Comparison of ENCODE assay signal across 8 cellular contexts in genomic region chr19:10517760-10518443, GRCh38. TPM values are rescaled to one million over a fixed set of nuclear protein-coding genes. Genes with fewer than 3 reads are reported as not detected.
DNase-seq lines count a peak whose midpoint lies in the region; ATAC-seq and TF ChIP-seq lines count a peak whose summit lies in the region.

No MANE protein-coding gene starts in this region.

- H3K9me3 ChIP-seq in iPS DF 6.9 (ENCODE audit: control insufficient read depth, insufficient read depth, low read length) (no peaks in the 10 kb centered on the region), spleen (no peaks in the 10 kb centered on the region), ovary (no peaks in the 10 kb centered on the region)

- H3K4me3 ChIP-seq in iPS DF 6.9 (ENCODE audit: low read length) (peak overlapping the region; percentile 65; the same call in 1 of the 2 replicates), spleen (peak overlapping the region; percentile 25 to 71 (median 48)), ovary (no peak overlapping the region)

- TF ChIP-seq POLR2A in spleen (IDR thresholded peaks at IDR 0.05) = no peak
- TF ChIP-seq POLR2A in ovary (IDR thresholded peaks at IDR 0.05) = no peak

- TF ChIP-seq CTCF in spleen (IDR thresholded peaks at IDR 0.05 in 8 of 11, conservative IDR thresholded peaks at IDR 0.05 in 3 of 11) (no peak), ovary (IDR thresholded peaks at IDR 0.05) (no peak)

- no peak for ATAC-seq in activated naive CD8-positive, alpha-beta T cell treated with anti-CD3 and anti-CD28 coated beads, Interleukin-2, amount 50 U/mL, for 24 hours

- H3K4me1 ChIP-seq in iPS DF 6.9 (ENCODE audit: control insufficient read depth, insufficient read depth, low read length) (peaks cover 3% of the 10 kb centered on the region), spleen (peaks cover 20 to 60% (median 39%) of the 10 kb centered on the region in 6 donors), ovary (ENCODE audit: insufficient read depth) (peaks cover 3% of the 10 kb centered on the region)

- H3K27me3 ChIP-seq in iPS DF 6.9 (ENCODE audit: control insufficient read depth, insufficient read depth, low read length) = peaks cover 29% of the 10 kb centered on the region
- H3K27me3 ChIP-seq in spleen (replicated peaks in 1 of 7) = peaks cover 6 to 84% (median 65%) of the 10 kb centered on the region in 7 donors
- peaks cover 4% of the 10 kb centered on the region for H3K27me3 ChIP-seq in ovary

- H3K27ac Mint-ChIP-seq in activated naive CD8-positive, alpha-beta T cell treated with anti-CD3 and anti-CD28 coated beads, Interleukin-2, amount 50 U/mL, for 24 hours = no peak overlapping the region

- no peak for TF ChIP-seq EP300 in ovary (IDR thresholded peaks at IDR 0.05)

- no peaks in the 10 kb centered on the region for H3K9me3 Mint-ChIP-seq in activated naive CD8-positive, alpha-beta T cell treated with anti-CD3 and anti-CD28 coated beads, Interleukin-2, amount 50 U/mL, for 24 hours

- no CpG with 5 or more reads among the region's 27 CpGs for WGBS in iPS DF 6.9 (ENCODE audit: insufficient coverage, insufficient read length)
- 2 to 4% (median 3%) methylated on average over 26 to 27 of the region's 27 CpGs for WGBS in spleen, 5 donors
- WGBS in ovary, 3 donors = 0 to 1% (median 1%) methylated on average over 26 to 27 of the region's 27 CpGs

- peaks cover 55% of the 10 kb centered on the region for H3K27me3 Mint-ChIP-seq in activated naive CD8-positive, alpha-beta T cell treated with anti-CD3 and anti-CD28 coated beads, Interleukin-2, amount 50 U/mL, for 24 hours

- no peak overlapping the region for H3K27ac ChIP-seq in iPS DF 6.9 (ENCODE audit: low read length)
- peak overlapping the region in 7 of 8 donors; percentile 60 to 88 (median 76) for H3K27ac ChIP-seq in spleen
- no peak overlapping the region for H3K27ac ChIP-seq in ovary

- DNase-seq in Daoy (ENCODE audit: low read depth) (peak; percentile 58), MV-4-11 (lab: John Stamatoyannopoulos, UW) (peak; percentile 28), iPS DF 6.9 (ENCODE audit: low read depth, low spot score) (no peak), spleen (no peak), GDM1 (lab: John Stamatoyannopoulos, UW) (no peak), COLO829 (ENCODE audit: low spot score) (no peak), ovary (no peak)
- no peak for DNase-seq in activated naive CD8-positive, alpha-beta T cell treated with anti-CD3 and anti-CD28 coated beads, Interleukin-2, amount 50 U/mL, for 24 hours

- peaks cover 29% of the 10 kb centered on the region for H3K4me1 Mint-ChIP-seq in activated naive CD8-positive, alpha-beta T cell treated with anti-CD3 and anti-CD28 coated beads, Interleukin-2, amount 50 U/mL, for 24 hours

- intact Hi-C loops in spleen (cut with DNase I; ENCODE audit: low total_unique reads) = no loop called here
- intact Hi-C loops in ovary (cut with DNase I) = no loop called here

- H3K4me3 Mint-ChIP-seq in activated naive CD8-positive, alpha-beta T cell treated with anti-CD3 and anti-CD28 coated beads, Interleukin-2, amount 50 U/mL, for 24 hours = peak overlapping the region; percentile 50

- H3K36me3 ChIP-seq in iPS DF 6.9 (ENCODE audit: control insufficient read depth, insufficient read depth, low read length) = no peaks in the 10 kb centered on the region; the same call in 1 of the 2 replicates
- peaks cover 0 to 9% (median 0%) of the 10 kb centered on the region in 6 donors for H3K36me3 ChIP-seq in spleen
- H3K36me3 ChIP-seq in ovary = no peaks in the 10 kb centered on the region

- no peaks in the 10 kb centered on the region for H3K36me3 Mint-ChIP-seq in activated naive CD8-positive, alpha-beta T cell treated with anti-CD3 and anti-CD28 coated beads, Interleukin-2, amount 50 U/mL, for 24 hours (ENCODE audit: low read depth)

RNA-seq across cellular contexts. Expression of gene S1PR5, which starts 0.7 kb away (rescaled TPM):
- 0.24 and 2.2 TPM in 2 replicates for total RNA-seq in Daoy (2014; rRNA removed; shearing (Covaris generic))
- 10 to 100 TPM in 3 of 7 donors, 1 to 10 TPM in 4; 4.0 to 21.2 (median 9.2) TPM for total RNA-seq in spleen
- polyA plus RNA-seq in spleen = 1 to 10 TPM in 2 of 3 donors, under 1 TPM in 1; 0.52 to 2.1 (median 1.2) TPM
- total RNA-seq in ovary = under 1 TPM in 6 of 7 donors, not detected in 1; 0.12 to 0.57 (median 0.32) TPM
- polyA plus RNA-seq in ovary = 1 to 10 TPM in 1 of 2 donors, under 1 TPM in 1; 0.33 to 1.4 TPM

RNA-seq across cellular contexts. Expression of gene KEAP1, which starts 14.7 kb away (rescaled TPM):
- 92.3 and 99.8 TPM in 2 replicates for total RNA-seq in Daoy (2014; rRNA removed; shearing (Covaris generic))
- total RNA-seq in spleen (10 to 100 TPM; 41.2 to 59.5 (median 46.3) TPM), ovary (10 to 100 TPM; 29.6 to 61.7 (median 51.7) TPM)
- polyA plus RNA-seq in spleen (10 to 100 TPM; 33.3 to 46.9 (median 34.2) TPM), ovary (10 to 100 TPM; 38.5 to 40.4 TPM)

RNA-seq across cellular contexts. Expression of gene ATG4D, which starts 25.8 kb away (rescaled TPM):
- 18.1 and 51.4 TPM in 2 replicates for total RNA-seq in Daoy (2014; rRNA removed; shearing (Covaris generic))
- total RNA-seq in spleen (10 to 100 TPM; 18.2 to 40.5 (median 31.5) TPM), ovary (10 to 100 TPM; 13.9 to 26.9 (median 24.1) TPM)
- polyA plus RNA-seq in spleen (10 to 100 TPM; 18.7 to 36.0 (median 33.8) TPM), ovary (10 to 100 TPM in 1 of 2 donors, 1 to 10 TPM in 1; 3.1 to 20.8 TPM)

RNA-seq across cellular contexts. Expression of gene KRI1, which starts 47.9 kb away (rescaled TPM):
- total RNA-seq in Daoy (2014; rRNA removed; shearing (Covaris generic)) = 22.0 and 30.9 TPM in 2 replicates
- total RNA-seq in spleen = 10 to 100 TPM; 24.9 to 39.6 (median 31.4) TPM
- 10 to 100 TPM; 31.5 to 43.3 (median 39.1) TPM for polyA plus RNA-seq in spleen
- total RNA-seq in ovary = 10 to 100 TPM; 12.3 to 28.9 (median 23.6) TPM
- 10 to 100 TPM; 20.1 to 24.2 TPM for polyA plus RNA-seq in ovary

RNA-seq across cellular contexts. Expression of gene CDKN2D, which starts 50.9 kb away (rescaled TPM):
- 3.0 and 9.9 TPM in 2 replicates for total RNA-seq in Daoy (2014; rRNA removed; shearing (Covaris generic))
- total RNA-seq in spleen = 10 to 100 TPM; 24.7 to 69.6 (median 44.5) TPM
- 10 to 100 TPM; 30.0 to 35.4 (median 33.5) TPM for polyA plus RNA-seq in spleen
- 1 to 10 TPM; 4.4 to 7.4 (median 5.6) TPM for total RNA-seq in ovary
- polyA plus RNA-seq in ovary = 1 to 10 TPM; 2.8 to 7.6 TPM

Comparison
In these comparisons a context has a peak if more than half of its experiments do, and no peak if none do; other contexts are left out.
1. DNase-seq: peak in Daoy (single experiment) and MV-4-11 (single experiment); none in activated naive CD8-positive, alpha-beta T cell treated with anti-CD3 and anti-CD28 coated beads, Interleukin-2, amount 50 U/mL, for 24 hours (single experiment), iPS DF 6.9 (single experiment), spleen (single experiment), GDM1 (single experiment), COLO829 (single experiment) and ovary (0 of 5).
2. H3K27ac ChIP-seq: peak in spleen (7 of 8); none in iPS DF 6.9 (single experiment) and ovary (0 of 2).